In the genomic region with DNA sequence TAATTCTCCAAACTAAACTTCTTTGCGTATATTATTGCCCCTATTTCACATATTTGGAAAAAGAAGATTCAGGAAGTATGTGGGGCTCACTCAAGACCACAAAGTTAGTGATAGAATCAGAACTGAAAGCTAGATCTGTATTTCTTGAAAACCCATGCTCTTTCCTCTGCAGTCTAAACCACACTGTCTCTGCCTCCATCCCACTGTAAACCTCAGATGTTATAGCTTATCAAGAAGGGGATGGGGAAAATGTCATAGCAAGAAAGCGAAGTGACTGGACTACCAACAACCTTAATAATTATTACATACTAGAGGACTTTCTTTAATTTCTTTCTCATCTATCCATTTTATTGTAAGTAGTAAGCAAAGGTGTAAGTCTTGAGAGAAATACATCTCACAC, we compare ENCODE assay signal across 9 cellular contexts.
DNase-seq lines count a peak whose midpoint lies in the region; ATAC-seq lines count a peak whose summit lies in the region.
"Had no signal": no experiment of that assay in that cellular context is flagged by ENCODE, and none has a peak within 500 bp of the region (broad histone marks: within the 10 kb centered on the region; RNA-seq: fewer than 3 reads in every experiment).

No MANE protein-coding gene starts in this region.

- DNase-seq in activated T-cell treated with anti-CD3 and anti-CD28 coated beads, Interleukin-2, amount 50 U/mL, for 4 hours, result no peak
- DNase-seq in activated T-cell treated with anti-CD3 and anti-CD28 coated beads, Interleukin-2, amount 50 U/mL, for 1 hour, result no peak
- DNase-seq in T-cell (peak in 5 of 34 experiments; percentile 9 to 24 (median 15)), hippocampal formation (lab: John Stamatoyannopoulos, UW) (no peak), ureter (ENCODE audit: low spot score) (no peak), NCI-H2029 treated with DMSO at 0.1 percent for 48 hours (lab: John Stamatoyannopoulos, UW) (no peak)
- DNase-seq in stimulated activated naive B cell treated with anti-CD40 and anti-IgM and Interleukin-4, amounts not matched to agents 10 μg/mL and 1 μg/mL and 100 μg/mL, for 72 hours, result no peak
- DNase-seq: cortex of kidney had no signal

- H3K9me3 Mint-ChIP-seq in activated T-cell treated with anti-CD3 and anti-CD28 coated beads, Interleukin-2, amount 50 U/mL, for 4 hours, result no peaks in the 10 kb centered on the region
- H3K9me3 Mint-ChIP-seq in T-cell, result no peaks in the 10 kb centered on the region
- H3K9me3 Mint-ChIP-seq in stimulated activated naive B cell treated with anti-CD40 and anti-IgM and Interleukin-4, amounts not matched to agents 10 μg/mL and 1 μg/mL and 100 μg/mL, for 72 hours, result no peaks in the 10 kb centered on the region

- no peaks in the 10 kb centered on the region for H3K36me3 Mint-ChIP-seq in activated T-cell treated with anti-CD3 and anti-CD28 coated beads, Interleukin-2, amount 50 U/mL, for 4 hours (ENCODE audit: insufficient read depth)
- H3K36me3 Mint-ChIP-seq in T-cell, result no peaks in the 10 kb centered on the region
- H3K36me3 Mint-ChIP-seq in stimulated activated naive B cell treated with anti-CD40 and anti-IgM and Interleukin-4, amounts not matched to agents 10 μg/mL and 1 μg/mL and 100 μg/mL, for 72 hours, result no peaks in the 10 kb centered on the region

- peak overlapping the region; percentile 62 for H3K4me3 Mint-ChIP-seq in activated T-cell treated with anti-CD3 and anti-CD28 coated beads, Interleukin-2, amount 50 U/mL, for 4 hours
- peak overlapping the region; percentile 47 to 72 (median 54) for H3K4me3 Mint-ChIP-seq in T-cell
- peak overlapping the region in 1 of 2 donors; percentile 29 for H3K4me3 Mint-ChIP-seq in stimulated activated naive B cell treated with anti-CD40 and anti-IgM and Interleukin-4, amounts not matched to agents 10 μg/mL and 1 μg/mL and 100 μg/mL, for 72 hours

- peaks cover 91% of the 10 kb centered on the region for H3K4me1 Mint-ChIP-seq in activated T-cell treated with anti-CD3 and anti-CD28 coated beads, Interleukin-2, amount 50 U/mL, for 4 hours (ENCODE audit: low read depth)
- H3K4me1 Mint-ChIP-seq in T-cell, result peaks cover 89 to 93% (median 89%) of the 10 kb centered on the region in 3 donors
- peaks cover 60 to 87% of the 10 kb centered on the region in 2 donors for H3K4me1 Mint-ChIP-seq in stimulated activated naive B cell treated with anti-CD40 and anti-IgM and Interleukin-4, amounts not matched to agents 10 μg/mL and 1 μg/mL and 100 μg/mL, for 72 hours

- peak overlapping the region; percentile 93 to 96 for H3K27ac Mint-ChIP-seq in T-cell
- H3K27ac Mint-ChIP-seq in stimulated activated naive B cell treated with anti-CD40 and anti-IgM and Interleukin-4, amounts not matched to agents 10 μg/mL and 1 μg/mL and 100 μg/mL, for 72 hours, result peak overlapping the region; percentile 84

- peak; percentile 72 to 73 for ATAC-seq in activated T-cell treated with anti-CD3 and anti-CD28 coated beads, Interleukin-2, amount 50 U/mL, for 4 hours
- ATAC-seq in HG02840 (IDR thresholded peaks at IDR 0.05; ENCODE audit: low FRiP score, unreplicated experiment), result peak; percentile 79
- peak; percentile 69 to 74 (median 74) for ATAC-seq in T-cell (replicated peaks in 1 of 4)
- ATAC-seq in stimulated activated naive B cell treated with anti-CD40 and anti-IgM and Interleukin-4, amounts not matched to agents 10 μg/mL and 1 μg/mL and 100 μg/mL, for 72 hours (replicated peaks), result peak; percentile 85

- POLR2A ChIA-PET in T-cell (lab: Charles Lee), result interaction anchor here in 1 of 2 donors (0.9 to 1.1 kb wide), 2 partner anchors 11 to 56 kb away, joined by 3 to 5 read pairs; no protein-coding TSS in a partner anchor

- CTCF ChIA-PET in T-cell (lab: Charles Lee), result interaction anchor here in 1 of 2 donors (0.6 to 1.1 kb wide), 4 partner anchors 25 to 311 kb away, joined by 3 to 4 read pairs (median 4); no protein-coding TSS in a partner anchor

- no peaks in the 10 kb centered on the region for H3K27me3 Mint-ChIP-seq in activated T-cell treated with anti-CD3 and anti-CD28 coated beads, Interleukin-2, amount 50 U/mL, for 4 hours (ENCODE audit: low read depth)
- H3K27me3 Mint-ChIP-seq in T-cell, result no peaks in the 10 kb centered on the region
- H3K27me3 Mint-ChIP-seq in stimulated activated naive B cell treated with anti-CD40 and anti-IgM and Interleukin-4, amounts not matched to agents 10 μg/mL and 1 μg/mL and 100 μg/mL, for 72 hours, result no peaks in the 10 kb centered on the region
